ENCODE assay signal across 24 cellular contexts in genomic region chr12:57498571-57498970, GRCh38. TPM values are rescaled to one million over a fixed set of nuclear protein-coding genes. Genes with fewer than 3 reads are reported as not detected.
"Had no signal": no experiment of that assay in that cellular context is flagged by ENCODE, and none has a peak within 500 bp of the region (broad histone marks: within the 10 kb centered on the region; RNA-seq: fewer than 3 reads in every experiment).

No MANE protein-coding gene starts in this region.

- H3K27ac ChIP-seq: dorsolateral prefrontal cortex, esophagus squamous epithelium, gastroesophageal sphincter, heart left ventricle, psoas muscle, right atrium auricular region, thoracic aorta, vagina, VCaP had no signal

- H3K27ac Mint-ChIP-seq: activated CD4-positive, alpha-beta memory T cell treated with anti-CD3 and anti-CD28 coated beads, Interleukin-2, amount 10 ng/mL, durations not matched to agents 7 days and 5 days; activated CD4-positive, alpha-beta T cell treated with anti-CD3 and anti-CD28 coated beads, Interleukin-2, amount 10 ng/mL, durations not matched to agents 24 days and 14 days; activated naive CD4-positive, alpha-beta T cell treated with anti-CD3 and anti-CD28 coated beads for 36 hours; mesothelial cell of epicardium; T-helper 2 cell treated with Interferon-gamma antibody and Interleukin-4, amounts not matched to agents 5 μg/mL and 100 μg/mL, for 36 hours; type B pancreatic cell had no signal

- DNase-seq: activated CD4-positive, alpha-beta memory T cell treated with anti-CD3 and anti-CD28 coated beads, Interleukin-2, amount 10 ng/mL, durations not matched to agents 7 days and 5 days; activated CD4-positive, alpha-beta T cell treated with anti-CD3 and anti-CD28 coated beads, Interleukin-2, amount 10 ng/mL, durations not matched to agents 24 days and 14 days; activated effector memory CD4-positive, alpha-beta T cell treated with Interleukin-2 at 50 U/mL for 16 hours; activated naive CD4-positive, alpha-beta T cell treated with anti-CD3 and anti-CD28 coated beads for 36 hours; anterior cingulate cortex; dorsolateral prefrontal cortex; effector memory CD8-positive, alpha-beta T cell; esophagus squamous epithelium; heart left ventricle; left ventricle myocardium superior; mammary epithelial cell; psoas muscle; stimulated activated CD4-positive, alpha-beta T cell treated with anti-CD3 and anti-CD28 coated beads, Interleukin-1b, Interleukin-23, amount 100 ng/mL, for 48 hours had no signal

- H3K27me3 ChIP-seq: dorsolateral prefrontal cortex, esophagus squamous epithelium, gastroesophageal sphincter, heart left ventricle, right atrium auricular region, vagina had no signal

- H3K27me3 Mint-ChIP-seq: activated CD4-positive, alpha-beta memory T cell treated with anti-CD3 and anti-CD28 coated beads, Interleukin-2, amount 10 ng/mL, durations not matched to agents 7 days and 5 days; activated CD4-positive, alpha-beta T cell treated with anti-CD3 and anti-CD28 coated beads, Interleukin-2, amount 10 ng/mL, durations not matched to agents 24 days and 14 days; central memory CD8-positive, alpha-beta T cell; effector memory CD8-positive, alpha-beta T cell; natural killer cell treated with Interleukin-12 subunit alpha and Interleukin-12 subunit beta and Interleukin-15 and Interleukin-18, amount 100 ng/mL, for 72 hours; type B pancreatic cell had no signal

- H3K4me3 ChIP-seq: dorsolateral prefrontal cortex, esophagus squamous epithelium, gastroesophageal sphincter, heart left ventricle, psoas muscle, right atrium auricular region, thoracic aorta, vagina had no signal

- ATAC-seq: activated CD4-positive, CD25-positive, alpha-beta regulatory T cell treated with anti-CD3 and anti-CD28 coated beads, Interleukin-2, amount 50 U/mL, for 24 hours; effector memory CD8-positive, alpha-beta T cell; gastroesophageal sphincter; left ventricle myocardium superior; natural killer cell treated with Interleukin-12 subunit alpha and Interleukin-12 subunit beta and Interleukin-15 and Interleukin-18, amount 100 ng/mL, for 72 hours; psoas muscle had no signal

- H3K9me3 Mint-ChIP-seq: activated CD4-positive, alpha-beta memory T cell treated with anti-CD3 and anti-CD28 coated beads, Interleukin-2, amount 10 ng/mL, durations not matched to agents 7 days and 5 days; activated naive CD4-positive, alpha-beta T cell treated with anti-CD3 and anti-CD28 coated beads for 36 hours; central memory CD8-positive, alpha-beta T cell; effector memory CD8-positive, alpha-beta T cell; natural killer cell treated with Interleukin-12 subunit alpha and Interleukin-12 subunit beta and Interleukin-15 and Interleukin-18, amount 100 ng/mL, for 72 hours; type B pancreatic cell had no signal

- H3K4me1 ChIP-seq: esophagus squamous epithelium, gastroesophageal sphincter, heart left ventricle, psoas muscle, right atrium auricular region, vagina had no signal

- H3K9me3 ChIP-seq: esophagus squamous epithelium, gastroesophageal sphincter, heart left ventricle, psoas muscle, right atrium auricular region, thoracic aorta, vagina had no signal

- H3K4me3 Mint-ChIP-seq: activated CD4-positive, alpha-beta memory T cell treated with anti-CD3 and anti-CD28 coated beads, Interleukin-2, amount 10 ng/mL, durations not matched to agents 7 days and 5 days; activated CD4-positive, alpha-beta T cell treated with anti-CD3 and anti-CD28 coated beads, Interleukin-2, amount 10 ng/mL, durations not matched to agents 24 days and 14 days; activated naive CD4-positive, alpha-beta T cell treated with anti-CD3 and anti-CD28 coated beads for 36 hours; central memory CD8-positive, alpha-beta T cell; effector memory CD8-positive, alpha-beta T cell; mesothelial cell of epicardium; natural killer cell treated with Interleukin-12 subunit alpha and Interleukin-12 subunit beta and Interleukin-15 and Interleukin-18, amount 100 ng/mL, for 72 hours; T-helper 2 cell treated with Interferon-gamma antibody and Interleukin-4, amounts not matched to agents 5 μg/mL and 100 μg/mL, for 36 hours; type B pancreatic cell had no signal

- H3K4me1 Mint-ChIP-seq: mesothelial cell of epicardium had no signal

RNA-seq across cellular contexts. Expression of gene ARHGAP9, which starts 18.9 kb away (rescaled TPM):
- total RNA-seq: mesothelial cell of epicardium had no signal
- polyA plus RNA-seq: mammary epithelial cell had no signal

RNA-seq across cellular contexts. Expression of gene GLI1, which starts 39.0 kb away (rescaled TPM):
- total RNA-seq: activated naive CD4-positive, alpha-beta T cell treated with anti-CD3 and anti-CD28 coated beads for 36 hours had no signal
